ENCODE assay signal across 8 cellular contexts in genomic region chr7:134593530-134594392, GRCh38. TPM values are rescaled to one million over a fixed set of nuclear protein-coding genes. Genes with fewer than 3 reads are reported as not detected.
DNase-seq lines count a peak whose midpoint lies in the region; ATAC-seq and TF ChIP-seq lines count a peak whose summit lies in the region.

No MANE protein-coding gene starts in this region.

- H3K27ac ChIP-seq in liver (ENCODE audit: low read depth in 1 of 2, low read length in 2 of 2) (no peak overlapping the region), testis (peak overlapping the region; percentile 86)

- no peak overlapping the region for H3K4me3 ChIP-seq in liver (ENCODE audit: low read depth in 1 of 3, low read length in 3 of 3)
- H3K4me3 ChIP-seq in testis: no peak overlapping the region

- H3K4me1 Mint-ChIP-seq in chondrocyte (ENCODE audit: low read depth) (peaks cover 14% of the 10 kb centered on the region), immature natural killer cell (no peaks in the 10 kb centered on the region)

- H3K27me3 ChIP-seq in liver (ENCODE audit: control insufficient read depth in 4 of 4, insufficient read depth in 4 of 4, low read length in 3 of 4) (no peaks in the 10 kb centered on the region), testis (no peaks in the 10 kb centered on the region)

- no peaks in the 10 kb centered on the region for H3K27me3 Mint-ChIP-seq in chondrocyte (ENCODE audit: low read depth)
- peaks cover 6 to 8% (median 7%) of the 10 kb centered on the region in 3 donors for H3K27me3 Mint-ChIP-seq in immature natural killer cell (ENCODE audit: low read depth in 3 of 3)

- ATAC-seq in GM18511 (IDR thresholded peaks at IDR 0.05; ENCODE audit: unreplicated experiment): no peak

- intact Hi-C loops in testis (cut with DNase I; ENCODE audit: low total_unique reads): no loop called here

- H3K4me1 ChIP-seq in liver (ENCODE audit: control insufficient read depth in 4 of 4, insufficient read depth in 4 of 4, low read length in 3 of 4): peaks cover 0 to 4% (median 0%) of the 10 kb centered on the region in 4 donors
- peaks cover 17% of the 10 kb centered on the region for H3K4me1 ChIP-seq in testis

- no peaks in the 10 kb centered on the region for H3K9me3 ChIP-seq in liver (ENCODE audit: control insufficient read depth in 4 of 4, low read length in 3 of 4)
- no peaks in the 10 kb centered on the region for H3K9me3 ChIP-seq in testis

- no peak overlapping the region for H3K9ac ChIP-seq in liver (ENCODE audit: low read depth in 1 of 2, low read length in 2 of 2)

- peaks cover 23% of the 10 kb centered on the region for H3K9me3 Mint-ChIP-seq in chondrocyte (ENCODE audit: low read depth)
- H3K9me3 Mint-ChIP-seq in immature natural killer cell: peaks cover 0 to 9% (median 0%) of the 10 kb centered on the region in 6 donors

- H3K4me3 Mint-ChIP-seq in chondrocyte (ENCODE audit: unreplicated experiment) (no peak overlapping the region), immature natural killer cell (no peak overlapping the region)

- DNase-seq in LHCN-M2 (ENCODE audit: low read depth) (peak; percentile 90), chondrocyte (ENCODE audit: low spot score) (no peak), testis (peak; percentile 94), immature natural killer cell (no peak), retina (no peak)
- DNase-seq in activated CD4-positive, alpha-beta T cell treated with anti-CD3 and anti-CD28 coated beads, Interleukin-2, amount 50 U/mL, for 48 hours: no peak

- no peak for TF ChIP-seq POLR2A in testis (IDR thresholded peaks at IDR 0.05)

- TF ChIP-seq CTCF in chondrocyte (IDR thresholded peaks at IDR 0.05) (no peak), liver (IDR thresholded peaks at IDR 0.05; ENCODE audit: low read depth, low read length, missing input control) (no peak), testis (IDR thresholded peaks at IDR 0.05) (no peak)

- peaks cover 4% of the 10 kb centered on the region for H3K36me3 Mint-ChIP-seq in chondrocyte (ENCODE audit: low read depth)
- no peaks in the 10 kb centered on the region for H3K36me3 Mint-ChIP-seq in immature natural killer cell

- H3K36me3 ChIP-seq in liver (ENCODE audit: control insufficient read depth in 4 of 4, insufficient read depth in 3 of 4, low read depth in 1 of 4, low read length in 3 of 4): no peaks in the 10 kb centered on the region
- H3K36me3 ChIP-seq in testis (ENCODE audit: low read depth, missing control alignments): no peaks in the 10 kb centered on the region

- TF ChIP-seq RAD21 in liver (IDR thresholded peaks at IDR 0.05): peak in 1 of 2 donors; percentile 33

- peak overlapping the region; percentile 69 for H3K27ac Mint-ChIP-seq in chondrocyte (ENCODE audit: unreplicated experiment)
- H3K27ac Mint-ChIP-seq in immature natural killer cell: no peak overlapping the region

- WGBS in liver: 64% methylated on average over 8 of the region's 8 CpGs
- WGBS in testis, 2 donors: 37 to 68% methylated on average over 7 to 8 of the region's 8 CpGs

TF ChIP-seq in liver, 16 proteins besides CTCF, POLR2A, EP300 and RAD21:
- TF ChIP-seq REST (IDR thresholded peaks at IDR 0.05) (peak; percentile 74), JUND (IDR thresholded peaks at IDR 0.05) (peak in 1 of 2 donors; percentile 70), ATF3 (IDR thresholded peaks at IDR 0.05) (no peak), ZBTB33 (IDR thresholded peaks at IDR 0.05) (peak; percentile 70), RXRA (IDR thresholded peaks at IDR 0.05) (peak in 1 of 2 donors; percentile 85), YY1 (IDR thresholded peaks at IDR 0.05) (peak; percentile 92), EGR1 (IDR thresholded peaks at IDR 0.05; ENCODE audit: low read depth in 2 of 2) (no peak), NR2F2 (IDR thresholded peaks at IDR 0.05) (peak; percentile 77), TAF1 (conservative IDR thresholded peaks at IDR 0.05) (no peak), FOXA1 (IDR thresholded peaks at IDR 0.05) (peak; percentile 13), FOXA2 (IDR thresholded peaks at IDR 0.05) (peak; percentile 34), HNF4A (conservative IDR thresholded peaks at IDR 0.05) (peak; percentile 50 to 80), GABPA (IDR thresholded peaks at IDR 0.05 in 1 of 2, conservative IDR thresholded peaks at IDR 0.05 in 1 of 2) (peak in 1 of 2 donors; percentile 21), MAX (IDR thresholded peaks at IDR 0.05) (peak; percentile 77), HNF4G (IDR thresholded peaks at IDR 0.05) (no peak), SP1 (IDR thresholded peaks at IDR 0.05) (peak; percentile 52)

RNA-seq across cellular contexts. Expression of gene AKR1B15, which starts 44.9 kb away (rescaled TPM):
- total RNA-seq in LHCN-M2 (2014; rRNA removed) (0.06 TPM in 1 of 2 replicates, not detected in the other), chondrocyte (not detected in 3 replicates), liver (not detected), testis (1 to 10 TPM; 1.9 to 2.1 TPM)
- polyA plus RNA-seq in LHCN-M2 (2012): not detected
- polyA plus RNA-seq in liver (under 1 TPM in 1 of 2 donors, not detected in 1; 0.12 TPM), testis (ENCODE audit: insufficient read depth, low read depth, low replicate concordance) (0.80 TPM), immature natural killer cell (not detected)

RNA-seq across cellular contexts. Expression of gene BPGM, which starts 52.9 kb away (rescaled TPM):
- 32.2 and 37.1 TPM in 2 replicates for total RNA-seq in LHCN-M2 (2014; rRNA removed)
- polyA plus RNA-seq in LHCN-M2 (2012): 19.7 TPM
- total RNA-seq in chondrocyte: 26.1 to 29.6 TPM (median 29.5 TPM) in 3 replicates
- 100 to 1,000 TPM in 1 of 2 donors, 1 to 10 TPM in 1; 8.9 to 250 TPM for total RNA-seq in liver
- polyA plus RNA-seq in liver: 1 to 10 TPM; 6.1 to 6.3 TPM
- total RNA-seq in testis: 10 to 100 TPM; 14.5 to 15.8 TPM
- 32.9 TPM for polyA plus RNA-seq in testis (ENCODE audit: insufficient read depth, low read depth, low replicate concordance)
- polyA plus RNA-seq in immature natural killer cell: 10 to 100 TPM; 58.3 to 71.3 (median 59.5) TPM

Comparison
In these comparisons a context has a peak if more than half of its experiments do, and no peak if none do; other contexts are left out.
1. DNase-seq: peak in LHCN-M2 (single experiment) and testis (single experiment); none in chondrocyte (single experiment), activated CD4-positive, alpha-beta T cell treated with anti-CD3 and anti-CD28 coated beads, Interleukin-2, amount 50 U/mL, for 48 hours (0 of 2), immature natural killer cell (0 of 3) and retina (single experiment).
2. H3K27ac ChIP-seq: peak in testis (2 of 2); none in liver (0 of 2).